ENCODE assay signal across 5 cellular contexts in genomic region chr3:44580971-44581370, GRCh38. TPM values are rescaled to one million over a fixed set of nuclear protein-coding genes. Genes with fewer than 3 reads are reported as not detected.
DNase-seq lines count a peak whose midpoint lies in the region; ATAC-seq and TF ChIP-seq lines count a peak whose summit lies in the region.
"Not testable (repeated sequence)": the region's sequence is repeated elsewhere in the genome, so short reads cannot be mapped to it uniquely, and the experiment has no call there.
"Had no signal": no experiment of that assay in that cellular context is flagged by ENCODE, and none has a peak within 500 bp of the region (broad histone marks: within the 10 kb centered on the region; RNA-seq: fewer than 3 reads in every experiment).

No MANE protein-coding gene starts in this region.

- in situ Hi-C loops in GM23248 (cut with MboI): not testable (repeated sequence)

- peaks cover 22% of the 10 kb centered on the region for H3K4me1 Mint-ChIP-seq in WTC11

- POLR2A ChIA-PET in WTC11 (lab: Charles Lee): not testable (repeated sequence)

- H3K36me3 Mint-ChIP-seq in WTC11: peaks cover 19% of the 10 kb centered on the region

- DNase-seq in GM23248 (peak; percentile 8), WTC11 (ENCODE audit: low spot score) (peak; percentile 11), left kidney (ENCODE audit: low read depth, low spot score) (peak; percentile 12)

- not testable (repeated sequence) for H3K79me2 ChIP-seq in GM23248 (ENCODE audit: insufficient read depth)

- CTCF ChIA-PET in WTC11 (lab: Charles Lee): not testable (repeated sequence)

- not testable (repeated sequence) for H3F3A ChIP-seq in GM23248 (ENCODE audit: insufficient read depth)

- H3K36me3 ChIP-seq in BLaER1; GM23248 (ENCODE audit: low read depth): not testable (repeated sequence)

- not testable (repeated sequence) for H3K27ac ChIP-seq in BLaER1, GM23248

- H3K27me3 ChIP-seq in BLaER1: peaks cover 22% of the 10 kb centered on the region
- H3K27me3 ChIP-seq in GM23248 (replicated peaks; ENCODE audit: insufficient read depth): not testable (repeated sequence)

- not testable (repeated sequence) for H3K4me3 Mint-ChIP-seq in WTC11

- ATAC-seq in WTC11: not testable (repeated sequence)

- not testable (repeated sequence) for H3K4me1 ChIP-seq in BLaER1; GM23248 (ENCODE audit: insufficient read depth)

- 46 to 55% methylated on average over 28 to 58 of the region's 62 CpGs for whole genome bisulfite sequencing in GM23248 (ENCODE audit: low coverage in 1 of 2, low lambda C conversion rate in 2 of 2, missing lambda C conversion rate in 2 of 2), 2 experiments

- H2AFZ ChIP-seq in GM23248: not testable (repeated sequence)

- H3K27ac Mint-ChIP-seq in WTC11: not testable (repeated sequence)

- H3K27me3 Mint-ChIP-seq in WTC11 (ENCODE audit: low read depth): peaks cover 14% of the 10 kb centered on the region

- not testable (repeated sequence) for H3K9me3 Mint-ChIP-seq in WTC11

- not testable (repeated sequence) for H4K20me1 ChIP-seq in BLaER1; GM23248 (ENCODE audit: insufficient read depth)

- H3K9ac ChIP-seq in BLaER1, GM23248: not testable (repeated sequence)

- H3K9me3 ChIP-seq in BLaER1: peaks cover 55% of the 10 kb centered on the region
- not testable (repeated sequence) for H3K9me3 ChIP-seq in GM23248 (ENCODE audit: low read depth)

- peak overlapping the region; percentile 44; the same call in 1 of the 2 replicates for H3K4me3 ChIP-seq in BLaER1
- not testable (repeated sequence) for H3K4me3 ChIP-seq in GM23248

- not testable (repeated sequence) for TF ChIP-seq CTCF in WTC11 (IDR thresholded peaks at IDR 0.05)

- H3K4me2 ChIP-seq in BLaER1; GM23248 (ENCODE audit: unreplicated experiment): not testable (repeated sequence)

- H3K9me2 ChIP-seq in GM23248 (ENCODE audit: insufficient read depth): not testable (repeated sequence)

RNA-seq across cellular contexts. Expression of gene ZNF660, which starts 3.8 kb away (rescaled TPM):
- total RNA-seq in GM23248 (2014; rRNA removed; shearing (Covaris generic)): 0.76 and 0.97 TPM in 2 replicates
- 0.54 and 1.2 TPM in 2 replicates for polyA plus RNA-seq in GM23248 (2016; fragmentation: Nextera tagmentation; extraction: Ambion mirVana)
- 7.8 to 11.0 TPM (median 9.0 TPM) in 3 replicates for total RNA-seq in WTC11 (2021)
- total RNA-seq: Caco-2 had no signal

RNA-seq across cellular contexts. Expression of gene ZKSCAN7, which starts 26.0 kb away (rescaled TPM):
- 4.5 and 6.1 TPM in 2 replicates for total RNA-seq in GM23248 (2014; rRNA removed; shearing (Covaris generic))
- polyA plus RNA-seq in GM23248 (2016; fragmentation: Nextera tagmentation; extraction: Ambion mirVana): 2.9 and 3.1 TPM in 2 replicates
- 8.3 to 9.4 TPM (median 8.9 TPM) in 3 replicates for total RNA-seq in WTC11 (2021)
- total RNA-seq: Caco-2 had no signal

RNA-seq across cellular contexts. Expression of gene ZNF197, which starts 43.9 kb away (rescaled TPM):
- 10.1 and 10.6 TPM in 2 replicates for total RNA-seq in GM23248 (2014; rRNA removed; shearing (Covaris generic))
- polyA plus RNA-seq in GM23248 (2016; fragmentation: Nextera tagmentation; extraction: Ambion mirVana): 6.9 and 7.4 TPM in 2 replicates
- 16.4 to 19.8 TPM (median 16.4 TPM) in 3 replicates for total RNA-seq in WTC11 (2021)
